In the genomic region with DNA sequence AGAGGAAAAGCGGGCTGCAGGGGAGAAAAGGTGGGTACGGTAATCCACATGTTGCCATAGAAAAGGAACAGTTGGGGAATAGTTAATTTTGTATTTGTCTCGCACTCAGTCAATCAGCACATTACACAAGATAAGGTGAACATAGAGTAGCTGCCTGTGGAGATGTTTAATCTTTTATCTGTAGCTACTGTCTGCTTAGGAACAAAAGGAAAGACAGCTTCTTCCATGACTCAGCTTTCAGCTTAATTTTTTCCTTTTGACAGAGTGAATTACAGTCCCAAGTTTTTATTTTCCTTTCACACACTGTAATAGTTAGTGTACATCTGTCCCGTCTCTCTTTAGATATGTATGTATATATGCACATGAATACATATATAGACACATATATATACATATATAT, we compare ENCODE assay signal across 2 cellular contexts.
TF ChIP-seq lines count a peak whose summit lies in the region.

No MANE protein-coding gene starts in this region.

TF ChIP-seq in GM23338, 12 proteins besides CTCF, POLR2A, EP300 and RAD21:
- TF ChIP-seq, protein P1, sequence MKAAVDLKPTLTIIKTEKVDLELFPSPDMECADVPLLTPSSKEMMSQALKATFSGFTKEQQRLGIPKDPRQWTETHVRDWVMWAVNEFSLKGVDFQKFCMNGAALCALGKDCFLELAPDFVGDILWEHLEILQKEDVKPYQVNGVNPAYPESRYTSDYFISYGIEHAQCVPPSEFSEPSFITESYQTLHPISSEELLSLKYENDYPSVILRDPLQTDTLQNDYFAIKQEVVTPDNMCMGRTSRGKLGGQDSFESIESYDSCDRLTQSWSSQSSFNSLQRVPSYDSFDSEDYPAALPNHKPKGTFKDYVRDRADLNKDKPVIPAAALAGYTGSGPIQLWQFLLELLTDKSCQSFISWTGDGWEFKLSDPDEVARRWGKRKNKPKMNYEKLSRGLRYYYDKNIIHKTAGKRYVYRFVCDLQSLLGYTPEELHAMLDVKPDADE (IDR thresholded peaks at IDR 0.05), result no peak
- TF ChIP-seq EZH2phosphoT487 (IDR thresholded peaks at IDR 0.05; ENCODE audit: unreplicated experiment) (no peak), EZH2 (IDR thresholded peaks at IDR 0.05; ENCODE audit: low read depth, unreplicated experiment) (no peak)

TF ChIP-seq in H1, 55 proteins besides CTCF, POLR2A, EP300 and RAD21:
- TF ChIP-seq TEAD4 (IDR thresholded peaks at IDR 0.05; ENCODE audit: low read depth, low read length) (no peak), SUZ12 (IDR thresholded peaks at IDR 0.05; ENCODE audit: low read length) (no peak), E2F6 (IDR thresholded peaks at IDR 0.05) (no peak), EZH2 (IDR thresholded peaks at IDR 0.05; ENCODE audit: low read depth, low read length, severe bottlenecking) (no peak), EGR1 (IDR thresholded peaks at IDR 0.05; ENCODE audit: borderline replicate concordance, low read depth, low read length) (no peak), BACH1 (IDR thresholded peaks at IDR 0.05; ENCODE audit: low read length) (no peak)
